In genomic region chr10:33735463-33735862, GRCh38 we compare ENCODE assay signal across 1 cellular context.
TF ChIP-seq lines count a peak whose summit lies in the region.

No MANE protein-coding gene starts in this region.

TF ChIP-seq in GM12878, 131 proteins besides CTCF, POLR2A, EP300 and RAD21 (continued from another document):
- TF ChIP-seq ELK1 (IDR thresholded peaks at IDR 0.05; ENCODE audit: low read depth, low read length) (no peak), POU2F2 (IDR thresholded peaks at IDR 0.05; ENCODE audit: borderline replicate concordance, low read depth, low read length) (no peak), IKZF1 (conservative IDR thresholded peaks at IDR 0.05) (0 out of 2 replicates have a peak, but pooled peaks have one; percentile 34), SPI1 (IDR thresholded peaks at IDR 0.05; ENCODE audit: borderline replicate concordance, insufficient read depth, low read depth, low read length) (no peak)
